Comparison of ENCODE assay signal across 8 cellular contexts in genomic region chr16:4475880-4476790, GRCh38. TPM values are rescaled to one million over a fixed set of nuclear protein-coding genes. Genes with fewer than 3 reads are reported as not detected.
DNase-seq lines count a peak whose midpoint lies in the region; ATAC-seq and TF ChIP-seq lines count a peak whose summit lies in the region.

Gene HMOX2, plus strand, starts transcription at chr16:4476398. Its CDS starts 29,127 bp downstream, at chr16:4505525.

- H3K27ac ChIP-seq in caudate nucleus (ENCODE audit: low read depth, low read length) = peak within 1 kb of the TSS; percentile 55

- CTCF ChIA-PET in activated B cell treated with CpG ODN at 0.5 μM for 24 hours (lab: Charles Lee) = interaction anchor here (0.6 to 2.9 kb wide), 5 partner anchors 30 to 608 kb away, joined by 3 to 26 read pairs (median 3); partner anchors contain the start of gene DNAAF8

- H3K4me1 Mint-ChIP-seq in activated B cell treated with CpG ODN at 0.5 μM for 24 hours = peaks cover 37% of the 10 kb centered on the region

- peaks cover 5% of the 10 kb centered on the region for H3K36me3 Mint-ChIP-seq in activated B cell treated with CpG ODN at 0.5 μM for 24 hours (ENCODE audit: low read depth)

- POLR2A ChIA-PET in activated B cell treated with CpG ODN at 0.5 μM for 24 hours (lab: Charles Lee) = interaction anchor here (0.6 to 2.4 kb wide), 12 partner anchors 14 to 205 kb away, joined by 3 to 23 read pairs (median 4); partner anchors contain the start of genes CDIP1 and CORO7

- H3K27me3 Mint-ChIP-seq in activated B cell treated with CpG ODN at 0.5 μM for 24 hours = no peaks in the 10 kb centered on the region

- H3K27ac Mint-ChIP-seq in activated B cell treated with CpG ODN at 0.5 μM for 24 hours = peak within 1 kb of the TSS; percentile 80

- ATAC-seq in GM18907 (IDR thresholded peaks at IDR 0.05; ENCODE audit: unreplicated experiment) (peak; percentile 85), HG03159 (IDR thresholded peaks at IDR 0.05; ENCODE audit: unreplicated experiment) (peak; percentile 81), activated B cell treated with CpG ODN at 0.5 μM for 24 hours (ENCODE audit: low read depth) (peak; percentile 91)

- DNase-seq in AG08396 (ENCODE audit: low spot score) (peak; percentile 98), NCI-H226 (peak; percentile 83), activated B cell treated with CpG ODN at 0.5 μM for 24 hours (peak; percentile 98), caudate nucleus (lab: John Stamatoyannopoulos, UW) (peak; percentile 7 to 98 (median 91)), inferior parietal cortex (ENCODE audit: extremely low spot score) (peak; percentile 94)
- DNase-seq in stimulated activated CD4-positive, alpha-beta T cell treated with anti-CD3 and anti-CD28 coated beads, Interleukin-12 subunit alpha, Interleukin-12 subunit beta, amount 100 ng/mL, for 4 hours = peak; percentile 94

- peak within 1 kb of the TSS; percentile 85 for H3K4me3 Mint-ChIP-seq in activated B cell treated with CpG ODN at 0.5 μM for 24 hours

- no peaks in the 10 kb centered on the region for H3K9me3 Mint-ChIP-seq in activated B cell treated with CpG ODN at 0.5 μM for 24 hours

- intact Hi-C loops in activated B cell treated with CpG ODN at 0.5 μM for 24 hours (cut with micrococcal nuclease) = loop anchor here (1.0 to 2.0 kb wide), 8 partner anchors 30 to 258 kb away; partner anchors contain the start of genes ANKS3, CDIP1, DNAAF8 and DNAJA3

- no peak for TF ChIP-seq CTCF in activated B cell treated with CpG ODN at 0.5 μM for 24 hours (IDR thresholded peaks at IDR 0.05)

RNA-seq across cellular contexts. Expression of gene HMOX2, which starts in this region (rescaled TPM):
- 30.8 and 32.1 TPM in 2 replicates for total RNA-seq in activated B cell treated with CpG ODN at 0.5 μM for 24 hours

Comparison
In these comparisons a context has a peak if more than half of its experiments do, and no peak if none do; other contexts are left out.
1. Peak in every context shown above with its lines: DNase-seq, ATAC-seq and H3K27ac ChIP-seq.